ENCODE assay signal across 21 cellular contexts in the genomic region with DNA sequence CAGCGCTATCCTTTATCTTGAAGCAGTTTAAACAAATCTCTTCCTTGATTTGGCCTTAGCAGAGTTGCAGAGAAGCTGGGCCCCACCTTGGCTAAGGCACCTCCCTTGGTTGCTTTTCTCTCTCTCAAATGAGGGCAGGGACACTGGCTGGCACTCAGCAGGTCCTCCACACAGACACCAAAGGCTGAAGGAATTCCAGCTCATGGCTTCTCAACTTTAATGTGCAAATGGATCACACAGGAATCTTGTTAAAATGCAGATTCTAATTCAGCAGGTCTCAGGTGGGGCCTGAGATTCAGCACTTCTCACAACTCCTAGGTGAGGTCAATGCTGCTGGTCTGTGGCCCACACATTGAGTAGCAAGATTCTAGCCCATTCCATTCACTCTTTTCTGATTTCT. TPM values are rescaled to one million over a fixed set of nuclear protein-coding genes. Genes with fewer than 3 reads are reported as not detected.
A peak's percentile ranks its signal among the peaks of the same experiment; 100 is the strongest.
DNase-seq lines count a peak whose midpoint lies in the region; ATAC-seq and TF ChIP-seq lines count a peak whose summit lies in the region.
"Had no signal": no experiment of that assay in that cellular context is flagged by ENCODE, and none has a peak within 500 bp of the region (broad histone marks: within the 10 kb centered on the region; RNA-seq: fewer than 3 reads in every experiment).

No MANE protein-coding gene starts in this region.

- H3K27ac Mint-ChIP-seq in WTC11: peak overlapping the region; percentile 16
- H3K27ac Mint-ChIP-seq: CD14-positive monocyte, IgD-negative memory B cell had no signal

- POLR2A ChIA-PET in WTC11 (lab: Charles Lee): interaction anchor here (0.8 kb wide), 1 partner anchor 35 kb away, joined by 3 read pairs; no protein-coding TSS in a partner anchor

- no peak for TF ChIP-seq EP300 in transverse colon (IDR thresholded peaks at IDR 0.05; ENCODE audit: low read depth)

- no peaks in the 10 kb centered on the region for H3K27me3 ChIP-seq in H7 (ENCODE audit: control insufficient read depth, insufficient read depth, low read length)
- no peaks in the 10 kb centered on the region for H3K27me3 ChIP-seq in iPS-20b (ENCODE audit: insufficient read depth, low read length)
- H3K27me3 ChIP-seq in transverse colon: peaks cover 13% of the 10 kb centered on the region
- H3K27me3 ChIP-seq: BLaER1 had no signal

- H3K27ac ChIP-seq in iPS-20b (ENCODE audit: low read length) (no peak overlapping the region), transverse colon (no peak overlapping the region)
- H3K27ac ChIP-seq: BLaER1, GM23248, HL-60 had no signal

- H3K9me3 ChIP-seq in iPS-20b (ENCODE audit: insufficient read depth, low read depth, low read length) (no peaks in the 10 kb centered on the region), transverse colon (no peaks in the 10 kb centered on the region)
- H3K9me3 ChIP-seq: BLaER1 had no signal

- H3K4me3 ChIP-seq in H7 (ENCODE audit: insufficient read depth, low read depth, low read length) (no peak overlapping the region), iPS-20b (ENCODE audit: low read length) (peak overlapping the region; percentile 43; the same call in 1 of the 2 replicates), transverse colon (no peak overlapping the region)
- H3K4me3 ChIP-seq: BLaER1, GM12878, GM23248 had no signal

- no peak overlapping the region for H3K4me3 Mint-ChIP-seq in WTC11
- H3K4me3 Mint-ChIP-seq: CD14-positive monocyte; CD4-positive, alpha-beta memory T cell; IgD-negative memory B cell had no signal

- peak; percentile 58 for DNase-seq in H7
- DNase-seq in WTC11 (ENCODE audit: low spot score): no peak
- DNase-seq in DMS 273 (lab: John Stamatoyannopoulos, UW; ENCODE audit: unreplicated experiment): no peak
- no peak for DNase-seq in left cardiac atrium
- DNase-seq in transverse colon: no peak
- DNase-seq: 8988T; CD4-positive, alpha-beta memory T cell; DMS79 treated with DMSO at 0.1 percent for 48 hours; GM23248; HCEC 1CT; KBM-7 had no signal

- TF ChIP-seq CTCF in WTC11 (IDR thresholded peaks at IDR 0.05) (no peak), transverse colon (IDR thresholded peaks at IDR 0.05) (no peak)

- peaks cover 28% of the 10 kb centered on the region for H3K4me1 Mint-ChIP-seq in WTC11
- H3K4me1 Mint-ChIP-seq: CD14-positive monocyte; CD4-positive, alpha-beta memory T cell; IgD-negative memory B cell had no signal

- H3K36me3 Mint-ChIP-seq in WTC11: no peaks in the 10 kb centered on the region
- H3K36me3 Mint-ChIP-seq: CD14-positive monocyte; CD4-positive, alpha-beta memory T cell had no signal

- intact Hi-C loops in left cardiac atrium (cut with DNase I): no loop called here
- intact Hi-C loops in transverse colon (cut with DNase I; ENCODE audit: low total_unique reads): no loop called here

- 94% methylated on average over 1 of the region's 1 CpG; no CpG with 5 or more reads in 1 of the 2 donors for WGBS in transverse colon (ENCODE audit: low coverage in 1 of 2), 2 donors

- H3K27me3 Mint-ChIP-seq in WTC11 (ENCODE audit: low read depth): no peaks in the 10 kb centered on the region

- H3K36me3 ChIP-seq in H7 (replicated peaks; ENCODE audit: control insufficient read depth, insufficient read depth, low read length) (no peaks in the 10 kb centered on the region), iPS-20b (ENCODE audit: insufficient read depth, low read depth, low read length) (no peaks in the 10 kb centered on the region), transverse colon (no peaks in the 10 kb centered on the region)
- H3K36me3 ChIP-seq: BLaER1 had no signal

- ATAC-seq in WTC11 (peak; percentile 68), left cardiac atrium (no peak), HG02798 (IDR thresholded peaks at IDR 0.05; ENCODE audit: poor library complexity, unreplicated experiment) (no peak)
- ATAC-seq: GM12878, HepG2 had no signal

- H3K4me1 ChIP-seq in iPS-20b (ENCODE audit: insufficient read depth, low read length) (peaks cover 15% of the 10 kb centered on the region; the same call in 1 of the 2 replicates), transverse colon (no peaks in the 10 kb centered on the region)
- H3K4me1 ChIP-seq: BLaER1 had no signal

- peak overlapping the region; percentile 11; the same call in 1 of the 2 replicates for H3K9ac ChIP-seq in iPS-20b (ENCODE audit: low read depth, low read length)
- H3K9ac ChIP-seq: BLaER1, GM23248 had no signal

- in situ Hi-C loops in transverse colon (cut with MboI; ENCODE audit: low pct_ligation_motif_present in 1 of 4, low pct_unique_long_range_greater_than_20kb in 1 of 4, low sequenced_read_pairs in 3 of 4): no loop called here

- no peak for TF ChIP-seq POLR2A in transverse colon (IDR thresholded peaks at IDR 0.05)

- H3K9me3 Mint-ChIP-seq in WTC11: no peaks in the 10 kb centered on the region
- H3K9me3 Mint-ChIP-seq: CD14-positive monocyte had no signal

- CTCF ChIA-PET in WTC11 (lab: Charles Lee): interaction anchor here (0.7 to 4.7 kb wide), 14 partner anchors 8 to 156 kb away, joined by 3 to 65 read pairs (median 9); a partner anchor contains a TSS

TF ChIP-seq in WTC11, 78 proteins besides CTCF, POLR2A, EP300 and RAD21 (continues in another document):
- TF ChIP-seq ZNF121 (CRISPR knock-in tag; IDR thresholded peaks at IDR 0.05) (no peak), MXD4 (CRISPR knock-in tag; IDR thresholded peaks at IDR 0.05; ENCODE audit: borderline replicate concordance) (no peak), FOXJ3 (CRISPR knock-in tag; IDR thresholded peaks at IDR 0.05; ENCODE audit: borderline replicate concordance) (no peak), SP1 (CRISPR knock-in tag; conservative IDR thresholded peaks at IDR 0.05) (no peak)
- TF ChIP-seq, protein P1, sequence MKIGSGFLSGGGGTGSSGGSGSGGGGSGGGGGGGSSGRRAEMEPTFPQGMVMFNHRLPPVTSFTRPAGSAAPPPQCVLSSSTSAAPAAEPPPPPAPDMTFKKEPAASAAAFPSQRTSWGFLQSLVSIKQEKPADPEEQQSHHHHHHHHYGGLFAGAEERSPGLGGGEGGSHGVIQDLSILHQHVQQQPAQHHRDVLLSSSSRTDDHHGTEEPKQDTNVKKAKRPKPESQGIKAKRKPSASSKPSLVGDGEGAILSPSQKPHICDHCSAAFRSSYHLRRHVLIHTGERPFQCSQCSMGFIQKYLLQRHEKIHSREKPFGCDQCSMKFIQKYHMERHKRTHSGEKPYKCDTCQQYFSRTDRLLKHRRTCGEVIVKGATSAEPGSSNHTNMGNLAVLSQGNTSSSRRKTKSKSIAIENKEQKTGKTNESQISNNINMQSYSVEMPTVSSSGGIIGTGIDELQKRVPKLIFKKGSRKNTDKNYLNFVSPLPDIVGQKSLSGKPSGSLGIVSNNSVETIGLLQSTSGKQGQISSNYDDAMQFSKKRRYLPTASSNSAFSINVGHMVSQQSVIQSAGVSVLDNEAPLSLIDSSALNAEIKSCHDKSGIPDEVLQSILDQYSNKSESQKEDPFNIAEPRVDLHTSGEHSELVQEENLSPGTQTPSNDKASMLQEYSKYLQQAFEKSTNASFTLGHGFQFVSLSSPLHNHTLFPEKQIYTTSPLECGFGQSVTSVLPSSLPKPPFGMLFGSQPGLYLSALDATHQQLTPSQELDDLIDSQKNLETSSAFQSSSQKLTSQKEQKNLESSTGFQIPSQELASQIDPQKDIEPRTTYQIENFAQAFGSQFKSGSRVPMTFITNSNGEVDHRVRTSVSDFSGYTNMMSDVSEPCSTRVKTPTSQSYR (CRISPR knock-in tag; IDR thresholded peaks at IDR 0.05): no peak
- TF ChIP-seq, protein P2, sequence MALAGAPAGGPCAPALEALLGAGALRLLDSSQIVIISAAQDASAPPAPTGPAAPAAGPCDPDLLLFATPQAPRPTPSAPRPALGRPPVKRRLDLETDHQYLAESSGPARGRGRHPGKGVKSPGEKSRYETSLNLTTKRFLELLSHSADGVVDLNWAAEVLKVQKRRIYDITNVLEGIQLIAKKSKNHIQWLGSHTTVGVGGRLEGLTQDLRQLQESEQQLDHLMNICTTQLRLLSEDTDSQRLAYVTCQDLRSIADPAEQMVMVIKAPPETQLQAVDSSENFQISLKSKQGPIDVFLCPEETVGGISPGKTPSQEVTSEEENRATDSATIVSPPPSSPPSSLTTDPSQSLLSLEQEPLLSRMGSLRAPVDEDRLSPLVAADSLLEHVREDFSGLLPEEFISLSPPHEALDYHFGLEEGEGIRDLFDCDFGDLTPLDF (CRISPR knock-in tag; IDR thresholded peaks at IDR 0.05): no peak
- TF ChIP-seq, protein P3, sequence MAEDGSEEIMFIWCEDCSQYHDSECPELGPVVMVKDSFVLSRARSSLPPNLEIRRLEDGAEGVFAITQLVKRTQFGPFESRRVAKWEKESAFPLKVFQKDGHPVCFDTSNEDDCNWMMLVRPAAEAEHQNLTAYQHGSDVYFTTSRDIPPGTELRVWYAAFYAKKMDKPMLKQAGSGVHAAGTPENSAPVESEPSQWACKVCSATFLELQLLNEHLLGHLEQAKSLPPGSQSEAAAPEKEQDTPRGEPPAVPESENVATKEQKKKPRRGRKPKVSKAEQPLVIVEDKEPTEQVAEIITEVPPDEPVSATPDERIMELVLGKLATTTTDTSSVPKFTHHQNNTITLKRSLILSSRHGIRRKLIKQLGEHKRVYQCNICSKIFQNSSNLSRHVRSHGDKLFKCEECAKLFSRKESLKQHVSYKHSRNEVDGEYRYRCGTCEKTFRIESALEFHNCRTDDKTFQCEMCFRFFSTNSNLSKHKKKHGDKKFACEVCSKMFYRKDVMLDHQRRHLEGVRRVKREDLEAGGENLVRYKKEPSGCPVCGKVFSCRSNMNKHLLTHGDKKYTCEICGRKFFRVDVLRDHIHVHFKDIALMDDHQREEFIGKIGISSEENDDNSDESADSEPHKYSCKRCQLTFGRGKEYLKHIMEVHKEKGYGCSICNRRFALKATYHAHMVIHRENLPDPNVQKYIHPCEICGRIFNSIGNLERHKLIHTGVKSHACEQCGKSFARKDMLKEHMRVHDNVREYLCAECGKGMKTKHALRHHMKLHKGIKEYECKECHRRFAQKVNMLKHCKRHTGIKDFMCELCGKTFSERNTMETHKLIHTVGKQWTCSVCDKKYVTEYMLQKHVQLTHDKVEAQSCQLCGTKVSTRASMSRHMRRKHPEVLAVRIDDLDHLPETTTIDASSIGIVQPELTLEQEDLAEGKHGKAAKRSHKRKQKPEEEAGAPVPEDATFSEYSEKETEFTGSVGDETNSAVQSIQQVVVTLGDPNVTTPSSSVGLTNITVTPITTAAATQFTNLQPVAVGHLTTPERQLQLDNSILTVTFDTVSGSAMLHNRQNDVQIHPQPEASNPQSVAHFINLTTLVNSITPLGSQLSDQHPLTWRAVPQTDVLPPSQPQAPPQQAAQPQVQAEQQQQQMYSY (CRISPR knock-in tag; IDR thresholded peaks at IDR 0.05): no peak

RNA-seq across cellular contexts. Expression of a gene that starts 25.7 kb away (rescaled TPM):
- total RNA-seq in H7 (2014; rRNA removed; shearing (Covaris generic)): 2.7 and 3.1 TPM in 2 replicates
- total RNA-seq in WTC11 (2021) (24.8 to 27.4 TPM (median 27.3 TPM) in 3 replicates), left cardiac atrium (under 1 TPM; 0.58 to 0.80 TPM), transverse colon (1 to 10 TPM in 3 of 4 donors, not detected in 1; 1.1 to 5.6 (median 1.9) TPM)
- total RNA-seq: CD4-positive, alpha-beta memory T cell; HT1080 had no signal

RNA-seq across cellular contexts. Expression of a gene that starts 39.0 kb away (rescaled TPM):
- total RNA-seq in H7 (2014; rRNA removed; shearing (Covaris generic)): 0.14 TPM in 1 of 2 replicates, not detected in the other
- total RNA-seq in WTC11 (2021): 0.24 to 0.37 TPM (median 0.32 TPM) in 3 replicates
- total RNA-seq in left cardiac atrium: 1 to 10 TPM; 2.2 to 2.6 TPM
- total RNA-seq in transverse colon: 1 to 10 TPM in 1 of 4 donors, under 1 TPM in 1, not detected in 2; 0.27 to 1.3 TPM
- total RNA-seq: A673; CD4-positive, alpha-beta memory T cell; GM12878; HepG2; HT1080 had no signal
